In genomic region chr14:91377700-91378652, GRCh38 we compare ENCODE assay signal across 9 cellular contexts. TPM values are rescaled to one million over a fixed set of nuclear protein-coding genes. Genes with fewer than 3 reads are reported as not detected.
A peak's percentile ranks its signal among the peaks of the same experiment; 100 is the strongest.
DNase-seq lines count a peak whose midpoint lies in the region; ATAC-seq and TF ChIP-seq lines count a peak whose summit lies in the region.
"Had no signal": no experiment of that assay in that cellular context is flagged by ENCODE, and none has a peak within 500 bp of the region (broad histone marks: within the 10 kb centered on the region; RNA-seq: fewer than 3 reads in every experiment).

No MANE protein-coding gene starts in this region.

- peaks cover 0 to 66% (median 47%) of the 10 kb centered on the region in 4 donors for H3K4me1 ChIP-seq in Peyer's patch

- no peak for TF ChIP-seq CTCF in Peyer's patch (IDR thresholded peaks at IDR 0.05)

- peaks cover 96 to 99% of the 10 kb centered on the region in 2 donors for H3K4me1 Mint-ChIP-seq in effector memory CD8-positive, alpha-beta T cell (ENCODE audit: low read depth in 2 of 2)
- H3K4me1 Mint-ChIP-seq in stimulated activated naive CD8-positive, alpha-beta T cell treated with anti-CD3 and anti-CD28 coated beads, Interleukin-15, Interleukin-2, amounts not matched to agents 100 ng/mL and 50 ng/mL, for 24 hours (ENCODE audit: low read depth) = peaks cover 100% of the 10 kb centered on the region

- H3K27ac ChIP-seq in Peyer's patch = peak overlapping the region in 3 of 4 donors; percentile 32 to 70 (median 60)

- H3K9me3 Mint-ChIP-seq in effector memory CD8-positive, alpha-beta T cell = no peaks in the 10 kb centered on the region
- H3K9me3 Mint-ChIP-seq in stimulated activated naive CD8-positive, alpha-beta T cell treated with anti-CD3 and anti-CD28 coated beads, Interleukin-15, Interleukin-2, amounts not matched to agents 100 ng/mL and 50 ng/mL, for 24 hours = no peaks in the 10 kb centered on the region

- H3K36me3 Mint-ChIP-seq in effector memory CD8-positive, alpha-beta T cell (ENCODE audit: insufficient read depth) = peaks cover 95% of the 10 kb centered on the region
- peaks cover 12% of the 10 kb centered on the region for H3K36me3 Mint-ChIP-seq in stimulated activated naive CD8-positive, alpha-beta T cell treated with anti-CD3 and anti-CD28 coated beads, Interleukin-15, Interleukin-2, amounts not matched to agents 100 ng/mL and 50 ng/mL, for 24 hours (ENCODE audit: low read depth)

- no peaks in the 10 kb centered on the region for H3K36me3 ChIP-seq in Peyer's patch

- no peaks in the 10 kb centered on the region for H3K27me3 Mint-ChIP-seq in effector memory CD8-positive, alpha-beta T cell
- H3K27me3 Mint-ChIP-seq in stimulated activated naive CD8-positive, alpha-beta T cell treated with anti-CD3 and anti-CD28 coated beads, Interleukin-15, Interleukin-2, amounts not matched to agents 100 ng/mL and 50 ng/mL, for 24 hours = no peaks in the 10 kb centered on the region

- peak in 1 of 2 donors; percentile 12 for TF ChIP-seq POLR2A in Peyer's patch (IDR thresholded peaks at IDR 0.05)

- H3K27ac Mint-ChIP-seq in effector memory CD8-positive, alpha-beta T cell = peak overlapping the region; percentile 92 to 99
- peak overlapping the region; percentile 91 for H3K27ac Mint-ChIP-seq in stimulated activated naive CD8-positive, alpha-beta T cell treated with anti-CD3 and anti-CD28 coated beads, Interleukin-15, Interleukin-2, amounts not matched to agents 100 ng/mL and 50 ng/mL, for 24 hours

- H3K4me3 Mint-ChIP-seq in effector memory CD8-positive, alpha-beta T cell = peak overlapping the region; percentile 74 to 78
- H3K4me3 Mint-ChIP-seq in stimulated activated naive CD8-positive, alpha-beta T cell treated with anti-CD3 and anti-CD28 coated beads, Interleukin-15, Interleukin-2, amounts not matched to agents 100 ng/mL and 50 ng/mL, for 24 hours = peak overlapping the region; percentile 57

- no peaks in the 10 kb centered on the region for H3K27me3 ChIP-seq in Peyer's patch

- peak; percentile 40 for ATAC-seq in effector memory CD8-positive, alpha-beta T cell (replicated peaks)
- no peak for ATAC-seq in HG03135 (IDR thresholded peaks at IDR 0.05; ENCODE audit: unreplicated experiment)

- DNase-seq in activated effector memory CD4-positive, alpha-beta T cell treated with anti-CD3 and anti-CD28 coated beads, Interleukin-2, amount 50 U/mL, for 16 hours = peak; percentile 78
- no peak for DNase-seq in activated effector memory CD4-positive, alpha-beta T cell treated with Interleukin-2 at 50 U/mL for 16 hours
- DNase-seq in Peyer's patch = peak in 2 of 3 donors; percentile 71 to 75
- no peak for DNase-seq in effector memory CD8-positive, alpha-beta T cell
- DNase-seq in NCI-H187 (lab: John Stamatoyannopoulos, UW) = no peak
- DNase-seq in islet precursor cell = no peak
- DNase-seq: cerebellar nuclear complex had no signal

- H3K4me3 ChIP-seq in Peyer's patch = no peak overlapping the region

- H3K9me3 ChIP-seq in Peyer's patch = no peaks in the 10 kb centered on the region

RNA-seq across cellular contexts. Expression of gene CCDC88C, which starts 39.6 kb away (rescaled TPM):
- total RNA-seq in Peyer's patch = 100 to 1,000 TPM in 1 of 4 donors, 10 to 100 TPM in 3; 18.9 to 189 (median 77.2) TPM

Comparison
In these comparisons a context has a peak if more than half of its experiments do, and no peak if none do; other contexts are left out.
1. DNase-seq: peak in activated effector memory CD4-positive, alpha-beta T cell treated with anti-CD3 and anti-CD28 coated beads, Interleukin-2, amount 50 U/mL, for 16 hours (single experiment) and Peyer's patch (2 of 3); none in activated effector memory CD4-positive, alpha-beta T cell treated with Interleukin-2 at 50 U/mL for 16 hours (single experiment), effector memory CD8-positive, alpha-beta T cell (0 of 3), NCI-H187 (0 of 2) and islet precursor cell (single experiment).